11 cellular contexts compared by ENCODE assay signal in the genomic region with DNA sequence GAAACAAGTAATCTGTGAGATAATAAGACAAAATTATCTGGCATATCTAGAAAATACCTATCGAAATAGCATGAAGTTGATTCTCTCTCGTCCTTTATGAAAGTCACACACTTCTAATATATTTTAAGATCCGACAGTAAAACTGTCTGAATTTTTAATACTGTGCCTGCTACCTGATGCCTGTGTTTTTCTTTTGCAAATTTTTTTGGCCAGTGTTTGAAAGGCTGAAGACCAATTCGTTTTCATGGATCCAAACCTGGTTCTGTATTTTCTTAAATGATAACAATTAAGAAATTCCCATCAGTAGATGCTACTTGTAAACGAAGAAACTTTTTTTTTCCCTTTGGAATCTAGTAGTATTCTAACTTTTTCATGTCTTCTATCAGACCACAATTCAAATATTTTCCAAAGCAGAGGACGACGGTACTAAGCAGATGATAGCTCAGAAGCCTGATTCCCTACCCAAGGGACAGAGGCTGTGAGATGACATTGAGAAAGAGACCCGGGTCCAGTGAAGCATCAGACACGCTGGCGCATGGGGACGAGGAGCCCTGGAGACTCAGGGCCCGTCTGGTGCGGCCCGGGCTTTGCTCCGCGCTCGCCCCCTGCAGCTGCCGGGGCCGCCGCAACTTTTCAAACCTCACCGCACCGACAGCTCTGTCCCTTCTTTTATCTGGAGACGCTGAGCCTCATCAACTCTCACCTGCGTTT. TPM values are rescaled to one million over a fixed set of nuclear protein-coding genes. Genes with fewer than 3 reads are reported as not detected.
DNase-seq lines count a peak whose midpoint lies in the region; ATAC-seq and TF ChIP-seq lines count a peak whose summit lies in the region.
"Had no signal": no experiment of that assay in that cellular context is flagged by ENCODE, and none has a peak within 500 bp of the region (broad histone marks: within the 10 kb centered on the region; RNA-seq: fewer than 3 reads in every experiment).

No MANE protein-coding gene starts in this region.

- H3K27ac Mint-ChIP-seq in nephron progenitor cell: no peak overlapping the region
- H3K27ac Mint-ChIP-seq in CD8-positive, alpha-beta memory T cell: no peak overlapping the region
- no peak overlapping the region for H3K27ac Mint-ChIP-seq in activated CD8-positive, alpha-beta T cell treated with anti-CD3 and anti-CD28 coated beads, Interleukin-2, amount 10 ng/mL, durations not matched to agents 7 days and 5 days
- H3K27ac Mint-ChIP-seq: T-helper 2 cell treated with Interferon-gamma antibody and Interleukin-4, amounts not matched to agents 5 μg/mL and 100 μg/mL, for 36 hours had no signal

- H3K36me3 Mint-ChIP-seq in nephron progenitor cell (ENCODE audit: low read depth): peaks cover 15% of the 10 kb centered on the region
- H3K36me3 Mint-ChIP-seq in CD8-positive, alpha-beta memory T cell: no peaks in the 10 kb centered on the region
- no peaks in the 10 kb centered on the region for H3K36me3 Mint-ChIP-seq in activated CD8-positive, alpha-beta T cell treated with anti-CD3 and anti-CD28 coated beads, Interleukin-2, amount 10 ng/mL, durations not matched to agents 7 days and 5 days (ENCODE audit: low read depth)

- no peak for DNase-seq in AG10803 (ENCODE audit: low read depth)
- DNase-seq in LNCaP clone FGC (ENCODE audit: low read depth): no peak
- no peak for DNase-seq in esophagus muscularis mucosa (ENCODE audit: extremely low spot score)
- DNase-seq in nephron progenitor cell: peak; percentile 51
- no peak for DNase-seq in CD8-positive, alpha-beta memory T cell
- no peak for DNase-seq in activated CD8-positive, alpha-beta T cell treated with anti-CD3 and anti-CD28 coated beads, Interleukin-2, amount 10 ng/mL, durations not matched to agents 7 days and 5 days
- DNase-seq in NCI-H1930 (lab: John Stamatoyannopoulos, UW): no peak
- DNase-seq: activated gamma-delta T cell treated with Interleukin-2 at 50 U/mL for 16 hours, NCI-H1694 treated with DMSO at 0.1 percent for 48 hours had no signal

- POLR2A ChIA-PET in CD8-positive, alpha-beta memory T cell (lab: Charles Lee): no interaction called here
- POLR2A ChIA-PET in activated CD8-positive, alpha-beta T cell treated with anti-CD3 and anti-CD28 coated beads, Interleukin-2, amount 10 ng/mL, durations not matched to agents 7 days and 5 days (lab: Charles Lee): no interaction called here

- TF ChIP-seq CTCF in AG10803 (conservative IDR thresholded peaks at IDR 0.05; ENCODE audit: low read length) (no peak), LNCaP clone FGC (IDR thresholded peaks at IDR 0.05; ENCODE audit: control insufficient read depth, extremely low read depth, insufficient read depth) (no peak), esophagus muscularis mucosa (IDR thresholded peaks at IDR 0.05) (no peak), nephron progenitor cell (IDR thresholded peaks at IDR 0.05) (no peak)

- CTCF ChIA-PET in CD8-positive, alpha-beta memory T cell (lab: Charles Lee): no interaction called here
- CTCF ChIA-PET in activated CD8-positive, alpha-beta T cell treated with anti-CD3 and anti-CD28 coated beads, Interleukin-2, amount 10 ng/mL, durations not matched to agents 7 days and 5 days (lab: Charles Lee): no interaction called here

- 19% methylated on average over 24 of the region's 24 CpGs for WGBS in esophagus muscularis mucosa

- H3K4me1 Mint-ChIP-seq in nephron progenitor cell: peaks cover 7% of the 10 kb centered on the region
- H3K4me1 Mint-ChIP-seq in CD8-positive, alpha-beta memory T cell: peaks cover 3 to 8% (median 5%) of the 10 kb centered on the region in 3 donors
- no peaks in the 10 kb centered on the region for H3K4me1 Mint-ChIP-seq in activated CD8-positive, alpha-beta T cell treated with anti-CD3 and anti-CD28 coated beads, Interleukin-2, amount 10 ng/mL, durations not matched to agents 7 days and 5 days (ENCODE audit: low read depth)

- H3K27me3 ChIP-seq in esophagus muscularis mucosa: peaks cover 4 to 80% (median 9%) of the 10 kb centered on the region in 4 donors
- H3K27me3 ChIP-seq in CD8-positive, alpha-beta memory T cell (ENCODE audit: insufficient read depth, low read length, poor library complexity, severe bottlenecking): no peaks in the 10 kb centered on the region

- H3K9me3 ChIP-seq in esophagus muscularis mucosa: peaks cover 0 to 9% (median 5%) of the 10 kb centered on the region in 4 donors
- no peaks in the 10 kb centered on the region for H3K9me3 ChIP-seq in CD8-positive, alpha-beta memory T cell (ENCODE audit: low read length)

- no peaks in the 10 kb centered on the region for H3K36me3 ChIP-seq in esophagus muscularis mucosa
- no peaks in the 10 kb centered on the region for H3K36me3 ChIP-seq in CD8-positive, alpha-beta memory T cell (ENCODE audit: insufficient read depth, low read length)

- H3K4me3 Mint-ChIP-seq in nephron progenitor cell: peak overlapping the region; percentile 78
- peak overlapping the region in 2 of 7 donors; percentile 7 to 55 for H3K4me3 Mint-ChIP-seq in CD8-positive, alpha-beta memory T cell
- H3K4me3 Mint-ChIP-seq in activated CD8-positive, alpha-beta T cell treated with anti-CD3 and anti-CD28 coated beads, Interleukin-2, amount 10 ng/mL, durations not matched to agents 7 days and 5 days: no peak overlapping the region
- H3K4me3 Mint-ChIP-seq: T-helper 2 cell treated with Interferon-gamma antibody and Interleukin-4, amounts not matched to agents 5 μg/mL and 100 μg/mL, for 36 hours had no signal

- no peak for TF ChIP-seq EP300 in esophagus muscularis mucosa (IDR thresholded peaks at IDR 0.05)

- no peak for TF ChIP-seq POLR2A in esophagus muscularis mucosa (IDR thresholded peaks at IDR 0.05; ENCODE audit: low read depth)

- intact Hi-C loops in esophagus muscularis mucosa (cut with DNase I): no loop called here

- H3K9me3 Mint-ChIP-seq in nephron progenitor cell: peaks cover 18% of the 10 kb centered on the region
- peaks cover 11 to 20% (median 14%) of the 10 kb centered on the region in 5 donors for H3K9me3 Mint-ChIP-seq in CD8-positive, alpha-beta memory T cell
- no peaks in the 10 kb centered on the region for H3K9me3 Mint-ChIP-seq in activated CD8-positive, alpha-beta T cell treated with anti-CD3 and anti-CD28 coated beads, Interleukin-2, amount 10 ng/mL, durations not matched to agents 7 days and 5 days (ENCODE audit: insufficient read depth)

- peaks cover 53% of the 10 kb centered on the region for H3K27me3 Mint-ChIP-seq in nephron progenitor cell (ENCODE audit: low read depth, poor library complexity)
- H3K27me3 Mint-ChIP-seq in CD8-positive, alpha-beta memory T cell: peaks cover 62 to 91% of the 10 kb centered on the region in 2 donors
- H3K27me3 Mint-ChIP-seq in activated CD8-positive, alpha-beta T cell treated with anti-CD3 and anti-CD28 coated beads, Interleukin-2, amount 10 ng/mL, durations not matched to agents 7 days and 5 days (ENCODE audit: low read depth): peaks cover 55% of the 10 kb centered on the region

- no peak overlapping the region for H3K27ac ChIP-seq in esophagus muscularis mucosa (replicated peaks in 1 of 4)
- no peak overlapping the region for H3K27ac ChIP-seq in CD8-positive, alpha-beta memory T cell (ENCODE audit: low read depth, low read length)

- ATAC-seq in activated CD8-positive, alpha-beta T cell treated with anti-CD3 and anti-CD28 coated beads, Interleukin-2, amount 10 ng/mL, durations not matched to agents 7 days and 5 days: no peak
- ATAC-seq in GM19467 (IDR thresholded peaks at IDR 0.05; ENCODE audit: unreplicated experiment): no peak

- H3K4me3 ChIP-seq in AG10803 (ENCODE audit: low read length) (peak overlapping the region; percentile 48), LNCaP clone FGC (ENCODE audit: low read depth, low read length) (0 out of 2 replicates have a peak overlapping the region, but pooled peaks have one; percentile 13), esophagus muscularis mucosa (peak overlapping the region; percentile 41 to 55 (median 46))
- H3K4me3 ChIP-seq in CD8-positive, alpha-beta memory T cell (ENCODE audit: low read length): no peak overlapping the region

- peaks cover 5 to 11% (median 11%) of the 10 kb centered on the region in 4 donors for H3K4me1 ChIP-seq in esophagus muscularis mucosa
- no peaks in the 10 kb centered on the region for H3K4me1 ChIP-seq in CD8-positive, alpha-beta memory T cell (ENCODE audit: insufficient read depth, low read length)

RNA-seq across cellular contexts. Expression of gene PABPC3, which starts 49.5 kb away (rescaled TPM):
- total RNA-seq in esophagus muscularis mucosa: under 1 TPM in 3 of 4 donors, not detected in 1; under 0.01 to 0.17 (median 0.11) TPM
- under 1 TPM; 0.72 to 0.97 TPM for total RNA-seq in CD8-positive, alpha-beta memory T cell
- polyA plus RNA-seq in CD8-positive, alpha-beta memory T cell: 0.09 TPM
- total RNA-seq in activated CD8-positive, alpha-beta T cell treated with anti-CD3 and anti-CD28 coated beads, Interleukin-2, amount 10 ng/mL, durations not matched to agents 7 days and 5 days: under 1 TPM; 0.63 to 0.79 TPM
